Comparison of ENCODE assay signal across 10 cellular contexts in genomic region chr9:128027166-128027539, GRCh38. TPM values are rescaled to one million over a fixed set of nuclear protein-coding genes. Genes with fewer than 3 reads are reported as not detected.
A peak's percentile ranks its signal among the peaks of the same experiment; 100 is the strongest.
DNase-seq lines count a peak whose midpoint lies in the region; ATAC-seq and TF ChIP-seq lines count a peak whose summit lies in the region.
"Had no signal": no experiment of that assay in that cellular context is flagged by ENCODE, and none has a peak within 500 bp of the region (broad histone marks: within the 10 kb centered on the region; RNA-seq: fewer than 3 reads in every experiment).

No MANE protein-coding gene starts in this region.

- H3K9ac ChIP-seq in OCI-LY3 (ENCODE audit: low read length), result peak overlapping the region; percentile 7; the same call in 1 of the 2 replicates
- H3K9ac ChIP-seq: KMS-11 had no signal

- peaks cover 90% of the 10 kb centered on the region for H3K4me1 Mint-ChIP-seq in CD4-positive, alpha-beta T cell (ENCODE audit: low read depth)
- peaks cover 78% of the 10 kb centered on the region for H3K4me1 Mint-ChIP-seq in activated naive CD8-positive, alpha-beta T cell treated with anti-CD3 and anti-CD28 coated beads, Interleukin-2, amount 10 ng/mL, durations not matched to agents 7 days and 5 days
- peaks cover 40 to 89% (median 62%) of the 10 kb centered on the region in 3 donors for H3K4me1 Mint-ChIP-seq in naive B cell
- H3K4me1 Mint-ChIP-seq in progenitor cell of endocrine pancreas (ENCODE audit: low read depth), result no peaks in the 10 kb centered on the region

- peak overlapping the region; percentile 68 for H3K4me2 ChIP-seq in OCI-LY3 (ENCODE audit: low read length)
- H3K4me2 ChIP-seq: KMS-11 had no signal

- no peaks in the 10 kb centered on the region for H3K9me3 ChIP-seq in CD4-positive, alpha-beta T cell (ENCODE audit: control insufficient read depth, low read length)
- no peaks in the 10 kb centered on the region for H3K9me3 ChIP-seq in OCI-LY3 (ENCODE audit: insufficient read depth, low read length)

- no peaks in the 10 kb centered on the region for H3K9me3 Mint-ChIP-seq in CD4-positive, alpha-beta T cell
- H3K9me3 Mint-ChIP-seq in activated naive CD8-positive, alpha-beta T cell treated with anti-CD3 and anti-CD28 coated beads, Interleukin-2, amount 10 ng/mL, durations not matched to agents 7 days and 5 days, result no peaks in the 10 kb centered on the region
- H3K9me3 Mint-ChIP-seq in naive B cell (no peaks in the 10 kb centered on the region), progenitor cell of endocrine pancreas (ENCODE audit: low read depth) (no peaks in the 10 kb centered on the region)

- POLR2A ChIA-PET in CD4-positive, alpha-beta T cell (lab: Charles Lee), result interaction anchor here (0.6 to 21.3 kb wide), 13 partner anchors 10 to 131 kb away, joined by 3 to 1020 read pairs (median 12); partner anchors contain the start of genes DPM2, EEIG1, NAIF1 and SLC25A25
- POLR2A ChIA-PET in activated naive CD8-positive, alpha-beta T cell treated with anti-CD3 and anti-CD28 coated beads, Interleukin-2, amount 10 ng/mL, durations not matched to agents 7 days and 5 days (lab: Charles Lee), result interaction anchor here (1.0 to 18.1 kb wide), 10 partner anchors 8 to 73 kb away, joined by 4 to 389 read pairs (median 7); partner anchors contain the start of genes EEIG1, NAIF1 and SLC25A25

- no peaks in the 10 kb centered on the region for H3K27me3 ChIP-seq in CD4-positive, alpha-beta T cell (ENCODE audit: control insufficient read depth, insufficient read depth, low read length)
- H3K27me3 ChIP-seq in OCI-LY3 (ENCODE audit: low read depth, low read length), result no peaks in the 10 kb centered on the region

- peak overlapping the region; percentile 94 for H3K27ac ChIP-seq in CD4-positive, alpha-beta T cell (ENCODE audit: low read depth, low read length)
- H3K27ac ChIP-seq in OCI-LY3 (ENCODE audit: low read length), result peak overlapping the region; percentile 25
- H3K27ac ChIP-seq: KMS-11 had no signal

- intact Hi-C loops in CD4-positive, alpha-beta T cell (cut with DNase I, micrococcal nuclease), result loop anchor here in 1 of 2 experiments (2.0 kb wide), 3 partner anchors 46 to 84 kb away; partner anchors contain the start of gene EEIG1

- peak; percentile 10 for ATAC-seq in CD4-positive, alpha-beta T cell (ENCODE audit: poor library complexity)
- ATAC-seq in activated naive CD8-positive, alpha-beta T cell treated with anti-CD3 and anti-CD28 coated beads, Interleukin-2, amount 10 ng/mL, durations not matched to agents 7 days and 5 days (ENCODE audit: low read depth), result no peak
- no peak for ATAC-seq in naive B cell (ENCODE audit: low read depth in 2 of 2)
- no peak for ATAC-seq in HG03439 (IDR thresholded peaks at IDR 0.05; ENCODE audit: unreplicated experiment)

- H3K4me3 ChIP-seq in OCI-LY3 (ENCODE audit: low read length), result no peak overlapping the region

- H3K36me3 ChIP-seq in OCI-LY3 (replicated peaks; ENCODE audit: low read depth, low read length), result no peaks in the 10 kb centered on the region

- H3K79me2 ChIP-seq in OCI-LY3 (ENCODE audit: low read length), result no peaks in the 10 kb centered on the region

- peak overlapping the region; percentile 80 for H3K4me3 Mint-ChIP-seq in CD4-positive, alpha-beta T cell
- H3K4me3 Mint-ChIP-seq in activated naive CD8-positive, alpha-beta T cell treated with anti-CD3 and anti-CD28 coated beads, Interleukin-2, amount 10 ng/mL, durations not matched to agents 7 days and 5 days, result peak overlapping the region; percentile 79
- H3K4me3 Mint-ChIP-seq in naive B cell (peak overlapping the region; percentile 42 to 89 (median 70)), progenitor cell of endocrine pancreas (ENCODE audit: low read depth) (no peak overlapping the region)

- no peaks in the 10 kb centered on the region for H3K27me3 Mint-ChIP-seq in CD4-positive, alpha-beta T cell
- H3K27me3 Mint-ChIP-seq in activated naive CD8-positive, alpha-beta T cell treated with anti-CD3 and anti-CD28 coated beads, Interleukin-2, amount 10 ng/mL, durations not matched to agents 7 days and 5 days, result no peaks in the 10 kb centered on the region
- H3K27me3 Mint-ChIP-seq in naive B cell (no peaks in the 10 kb centered on the region), progenitor cell of endocrine pancreas (no peaks in the 10 kb centered on the region)

- CTCF ChIA-PET in CD4-positive, alpha-beta T cell (lab: Charles Lee), result interaction anchor here (0.6 to 6.4 kb wide), 8 partner anchors 8 to 84 kb away, joined by 3 to 41 read pairs (median 5); partner anchors contain the start of genes EEIG1, NAIF1 and SLC25A25

- H3K27ac Mint-ChIP-seq in CD4-positive, alpha-beta T cell, result peak overlapping the region; percentile 94
- peak overlapping the region; percentile 96 for H3K27ac Mint-ChIP-seq in activated naive CD8-positive, alpha-beta T cell treated with anti-CD3 and anti-CD28 coated beads, Interleukin-2, amount 10 ng/mL, durations not matched to agents 7 days and 5 days
- peak overlapping the region; percentile 98 to 100 (median 100) for H3K27ac Mint-ChIP-seq in naive B cell
- no peak overlapping the region for H3K27ac Mint-ChIP-seq in progenitor cell of endocrine pancreas

- peak overlapping the region; percentile 58; the same call in 1 of the 2 replicates for H2AFZ ChIP-seq in OCI-LY3 (ENCODE audit: low read depth, low read length)

- no peak for TF ChIP-seq CTCF in CD4-positive, alpha-beta T cell (IDR thresholded peaks at IDR 0.05)
- no peak for TF ChIP-seq CTCF in OCI-LY3 (IDR thresholded peaks at IDR 0.05; ENCODE audit: low read depth, low read length)
- TF ChIP-seq CTCF in progenitor cell of endocrine pancreas (IDR thresholded peaks at IDR 0.05; ENCODE audit: unreplicated experiment), result no peak

- no peaks in the 10 kb centered on the region for H3K36me3 Mint-ChIP-seq in CD4-positive, alpha-beta T cell (ENCODE audit: low read depth)
- no peaks in the 10 kb centered on the region for H3K36me3 Mint-ChIP-seq in activated naive CD8-positive, alpha-beta T cell treated with anti-CD3 and anti-CD28 coated beads, Interleukin-2, amount 10 ng/mL, durations not matched to agents 7 days and 5 days
- H3K36me3 Mint-ChIP-seq in naive B cell (no peaks in the 10 kb centered on the region), progenitor cell of endocrine pancreas (ENCODE audit: insufficient read depth) (no peaks in the 10 kb centered on the region)

- peak in 9 of 10 experiments; percentile 30 to 56 (median 48) for DNase-seq in CD4-positive, alpha-beta T cell
- no peak for DNase-seq in activated naive CD8-positive, alpha-beta T cell treated with anti-CD3 and anti-CD28 coated beads, Interleukin-2, amount 10 ng/mL, durations not matched to agents 7 days and 5 days
- DNase-seq in naive B cell (no peak), anterior cingulate cortex (lab: John Stamatoyannopoulos, UW) (no peak), progenitor cell of endocrine pancreas (ENCODE audit: low spot score, unreplicated experiment) (no peak)
- DNase-seq in effector CD8-positive, alpha-beta T cell (lab: John Stamatoyannopoulos, UW), result no peak
- DNase-seq: SHP77 treated with DMSO at 0.1 percent for 48 hours had no signal

- H4K20me1 ChIP-seq in OCI-LY3 (ENCODE audit: insufficient read depth, low read length), result no peaks in the 10 kb centered on the region

- H3K4me1 ChIP-seq in OCI-LY3 (ENCODE audit: low read length), result peaks cover 38% of the 10 kb centered on the region

RNA-seq across cellular contexts. Expression of gene NAIF1, which starts 40.0 kb away (rescaled TPM):
- total RNA-seq in CD4-positive, alpha-beta T cell, result 10 to 100 TPM; 11.5 to 16.8 TPM
- 10 to 100 TPM; 11.8 to 13.2 TPM for total RNA-seq in activated naive CD8-positive, alpha-beta T cell treated with anti-CD3 and anti-CD28 coated beads, Interleukin-2, amount 10 ng/mL, durations not matched to agents 7 days and 5 days
- 10 to 100 TPM in 4 of 6 donors, 1 to 10 TPM in 2; 7.2 to 21.6 (median 12.3) TPM for polyA plus RNA-seq in naive B cell (ENCODE audit: low read depth in 6 of 6)
- 9.6 and 10.8 TPM in 2 replicates for total RNA-seq in progenitor cell of endocrine pancreas

RNA-seq across cellular contexts. Expression of gene SLC25A25, which starts 40.9 kb away (rescaled TPM):
- 10 to 100 TPM; 16.9 to 17.7 TPM for total RNA-seq in CD4-positive, alpha-beta T cell
- 10 to 100 TPM; 21.2 to 21.8 TPM for total RNA-seq in activated naive CD8-positive, alpha-beta T cell treated with anti-CD3 and anti-CD28 coated beads, Interleukin-2, amount 10 ng/mL, durations not matched to agents 7 days and 5 days
- 10 to 100 TPM in 1 of 6 donors, 1 to 10 TPM in 5; 1.6 to 15.8 (median 9.0) TPM for polyA plus RNA-seq in naive B cell (ENCODE audit: low read depth in 6 of 6)
- 9.7 and 10.0 TPM in 2 replicates for total RNA-seq in progenitor cell of endocrine pancreas

RNA-seq across cellular contexts. Expression of gene EEIG1, which starts 46.4 kb away (rescaled TPM):
- total RNA-seq in CD4-positive, alpha-beta T cell, result 100 to 1,000 TPM; 440 to 463 TPM
- 100 to 1,000 TPM; 329 to 366 TPM for total RNA-seq in activated naive CD8-positive, alpha-beta T cell treated with anti-CD3 and anti-CD28 coated beads, Interleukin-2, amount 10 ng/mL, durations not matched to agents 7 days and 5 days
- polyA plus RNA-seq in naive B cell (ENCODE audit: low read depth in 6 of 6), result 10 to 100 TPM; 12.3 to 36.9 (median 21.6) TPM
- 48.2 and 54.1 TPM in 2 replicates for total RNA-seq in progenitor cell of endocrine pancreas

Comparison
In these comparisons a context has a peak if more than half of its experiments do, and no peak if none do; other contexts are left out.
1. DNase-seq: peak in CD4-positive, alpha-beta T cell (9 of 10); none in activated naive CD8-positive, alpha-beta T cell treated with anti-CD3 and anti-CD28 coated beads, Interleukin-2, amount 10 ng/mL, durations not matched to agents 7 days and 5 days (single experiment), naive B cell (single experiment), effector CD8-positive, alpha-beta T cell (single experiment), anterior cingulate cortex (0 of 58) and progenitor cell of endocrine pancreas (single experiment).